ENCODE assay signal across 11 cellular contexts in genomic region chr13:33235078-33235477, GRCh38. TPM values are rescaled to one million over a fixed set of nuclear protein-coding genes. Genes with fewer than 3 reads are reported as not detected.
DNase-seq lines count a peak whose midpoint lies in the region; TF ChIP-seq lines count a peak whose summit lies in the region.
"Had no signal": no experiment of that assay in that cellular context is flagged by ENCODE, and none has a peak within 500 bp of the region (broad histone marks: within the 10 kb centered on the region; RNA-seq: fewer than 3 reads in every experiment).

No MANE protein-coding gene starts in this region.

- H3K36me3 ChIP-seq in right atrium auricular region, result peaks cover 13% of the 10 kb centered on the region
- peaks cover 57% of the 10 kb centered on the region for H3K36me3 ChIP-seq in skeletal muscle satellite cell (ENCODE audit: insufficient read depth, low read length)
- no peaks in the 10 kb centered on the region for H3K36me3 ChIP-seq in BE2C
- H3K36me3 ChIP-seq: Peyer's patch had no signal

- H3K4me2 ChIP-seq in skeletal muscle satellite cell (ENCODE audit: low read length), result peak overlapping the region; percentile 70

- H3K4me1 ChIP-seq in right atrium auricular region (peaks cover 0 to 52% of the 10 kb centered on the region in 2 donors), skeletal muscle satellite cell (ENCODE audit: control insufficient read depth, insufficient read depth, low read length) (peaks cover 64% of the 10 kb centered on the region), BE2C (peaks cover 6% of the 10 kb centered on the region)

- DNase-seq in LHCN-M2 (ENCODE audit: low read depth) (peak; percentile 85), chondrocyte (ENCODE audit: low spot score) (no peak), right atrium auricular region (ENCODE audit: low spot score) (no peak), BE2C (no peak), T-helper 2 cell (no peak), NCI-H526 treated with DMSO at 0.1 percent for 48 hours (lab: John Stamatoyannopoulos, UW) (no peak)
- no peak for DNase-seq in activated CD4-positive, alpha-beta T cell treated with anti-CD3 and anti-CD28 coated beads, Interleukin-2, amount 50 U/mL, for 4 hours
- DNase-seq: Caco-2, NCI-H2171, Peyer's patch had no signal

- H3K9me3 Mint-ChIP-seq in chondrocyte (ENCODE audit: low read depth), result peaks cover 15% of the 10 kb centered on the region

- no peaks in the 10 kb centered on the region for H3K27me3 Mint-ChIP-seq in chondrocyte (ENCODE audit: low read depth)

- H3K9me3 ChIP-seq in right atrium auricular region, result no peaks in the 10 kb centered on the region
- peaks cover 4% of the 10 kb centered on the region for H3K9me3 ChIP-seq in skeletal muscle satellite cell (replicated peaks; ENCODE audit: low read length)
- no peaks in the 10 kb centered on the region for H3K9me3 ChIP-seq in BE2C

- H3K27ac Mint-ChIP-seq in chondrocyte (ENCODE audit: unreplicated experiment), result peak overlapping the region; percentile 92

- H3K4me1 Mint-ChIP-seq in chondrocyte (ENCODE audit: low read depth), result peaks cover 54% of the 10 kb centered on the region

- peaks cover 30% of the 10 kb centered on the region for H3K36me3 Mint-ChIP-seq in chondrocyte (ENCODE audit: low read depth)

- H3K4me3 ChIP-seq in right atrium auricular region (no peak overlapping the region), skeletal muscle satellite cell (ENCODE audit: low read length) (no peak overlapping the region), BE2C (ENCODE audit: low read depth, low read length) (no peak overlapping the region)
- H3K4me3 ChIP-seq: Peyer's patch had no signal

- H3K9ac ChIP-seq in skeletal muscle satellite cell (ENCODE audit: low read depth, low read length), result peak overlapping the region; percentile 83

- H3K27ac ChIP-seq in right atrium auricular region, result peak overlapping the region; percentile 48 to 64

- H3K27me3 ChIP-seq in right atrium auricular region (no peaks in the 10 kb centered on the region), skeletal muscle satellite cell (ENCODE audit: control insufficient read depth, insufficient read depth, low read length) (no peaks in the 10 kb centered on the region), BE2C (no peaks in the 10 kb centered on the region)
- H3K27me3 ChIP-seq: Peyer's patch had no signal

- H3K4me3 Mint-ChIP-seq in chondrocyte (ENCODE audit: unreplicated experiment), result no peak overlapping the region

- TF ChIP-seq CTCF in chondrocyte (IDR thresholded peaks at IDR 0.05) (peak; percentile 29), right atrium auricular region (IDR thresholded peaks at IDR 0.05) (no peak), BE2C (IDR thresholded peaks at IDR 0.05; ENCODE audit: low read depth, low read length) (no peak)

RNA-seq across cellular contexts. Expression of gene STARD13, which starts 50.5 kb away (rescaled TPM):
- 38.7 and 40.2 TPM in 2 replicates for total RNA-seq in LHCN-M2 (2014; rRNA removed)
- polyA plus RNA-seq in LHCN-M2 (2012), result 22.9 TPM
- 37.6 to 57.8 TPM (median 41.0 TPM) in 3 replicates for total RNA-seq in chondrocyte
- 10 to 100 TPM; 21.6 to 23.3 TPM for total RNA-seq in right atrium auricular region
- total RNA-seq in skeletal muscle satellite cell (2012; rRNA removed), result 19.5 and 35.4 TPM in 2 replicates
- 12.0 TPM for polyA plus RNA-seq in BE2C (2012; ENCODE audit: insufficient read depth, insufficient read length, low read depth)
